6 cellular contexts compared by ENCODE assay signal in genomic region chr19:49150944-49151243, GRCh38. TPM values are rescaled to one million over a fixed set of nuclear protein-coding genes. Genes with fewer than 3 reads are reported as not detected.
DNase-seq lines count a peak whose midpoint lies in the region; ATAC-seq, FAIRE-seq and TF ChIP-seq lines count a peak whose summit lies in the region.

No MANE protein-coding gene starts in this region.

- H3K27me3 ChIP-seq in kidney epithelial cell (ENCODE audit: control insufficient read depth, insufficient read depth, low read length): peaks cover 35% of the 10 kb centered on the region

- no peak for TF ChIP-seq RAD21 in A549 (conservative IDR thresholded peaks at IDR 0.05 in 1 of 2, IDR thresholded peaks at IDR 0.05 in 1 of 2)

- DNase-seq in A549 (ENCODE audit: low read depth in 1 of 2, low spot score in 1 of 2): no peak
- DNase-seq in SK-N-MC (ENCODE audit: low read depth, low spot score): no peak
- DNase-seq in kidney epithelial cell (ENCODE audit: low read depth): no peak
- DNase-seq in NCI-H1930 (lab: John Stamatoyannopoulos, UW): no peak
- no peak for DNase-seq in putamen (ENCODE audit: low spot score)
- no peak for DNase-seq in activated naive CD4-positive, alpha-beta T cell treated with anti-CD3 and anti-CD28 coated beads, Interleukin-2, amount 50 U/mL, for 16 hours

- TF ChIP-seq CTCF in A549 (IDR thresholded peaks at IDR 0.05) (no peak), kidney epithelial cell (IDR thresholded peaks at IDR 0.05; ENCODE audit: insufficient read depth, low read length, poor library complexity, severe bottlenecking) (no peak)

- H3K4me2 ChIP-seq in A549: peak overlapping the region; percentile 100

- TF ChIP-seq POLR2A in A549 (IDR thresholded peaks at IDR 0.05; ENCODE audit: low read length): no peak

- TF ChIP-seq EP300 in A549 (IDR thresholded peaks at IDR 0.05): no peak

- CTCF ChIA-PET in A549 (lab: Yijun Ruan, JAX): interaction anchor here (0.7 to 15.0 kb wide), 10 partner anchors 8 to 151 kb away, joined by 3 to 298 read pairs (median 6); partner anchors contain the start of genes LIN7B and PPFIA3

- ATAC-seq in A549: no peak

- peak overlapping the region; percentile 76 to 83 for H3K27ac ChIP-seq in A549
- peak overlapping the region; percentile 85 for H3K27ac ChIP-seq in SK-N-MC

- H3K9me3 ChIP-seq in A549 (no peaks in the 10 kb centered on the region), SK-N-MC (ENCODE audit: low read depth, low read length) (no peaks in the 10 kb centered on the region)

- POLR2A ChIA-PET in A549 (lab: Yijun Ruan, JAX): interaction anchor here (1.5 to 2.7 kb wide), 2 partner anchors 23 to 31 kb away, joined by 5 to 14 read pairs; partner anchors contain the start of gene PPFIA3

- peaks cover 26% of the 10 kb centered on the region for H3K4me1 ChIP-seq in A549

- H3K9ac ChIP-seq in SK-N-MC (ENCODE audit: insufficient read length): peak overlapping the region; percentile 91

- no peaks in the 10 kb centered on the region; the same call in 1 of the 2 replicates for H3K36me3 ChIP-seq in SK-N-MC (ENCODE audit: insufficient read depth, low read length)
- H3K36me3 ChIP-seq in kidney epithelial cell (ENCODE audit: control insufficient read depth, insufficient read depth, low read length): no peaks in the 10 kb centered on the region

- H3K4me3 ChIP-seq in A549 (peak overlapping the region; percentile 68), SK-N-MC (peak overlapping the region; percentile 99), kidney epithelial cell (ENCODE audit: low read depth, low read length) (peak overlapping the region; percentile 59)

- FAIRE-seq in A549 (lab: Jason Lieb, UNC): no peak

- 27% methylated on average over 16 of the region's 16 CpGs for WGBS in A549 (ENCODE audit: missing lambda C conversion rate)

TF ChIP-seq in A549, 52 proteins besides CTCF, POLR2A, EP300 and RAD21:
- TF ChIP-seq NFE2L2 (conservative IDR thresholded peaks at IDR 0.05; ENCODE audit: low read length): no peak
- TF ChIP-seq PHF8 (IDR thresholded peaks at IDR 0.05; ENCODE audit: borderline replicate concordance, low read depth): no peak
- TF ChIP-seq KDM5A (IDR thresholded peaks at IDR 0.05): no peak
- no peak for TF ChIP-seq CHD4 (IDR thresholded peaks at IDR 0.05; ENCODE audit: borderline replicate concordance)
- TF ChIP-seq MAFK (IDR thresholded peaks at IDR 0.05; ENCODE audit: partially characterized antibody): no peak

RNA-seq across cellular contexts. Expression of gene HRC, which starts 4.3 kb away (rescaled TPM):
- polyA plus RNA-seq in A549 (2011; rRNA removed): 0.04 TPM in 1 of 2 replicates, not detected in the other
- 0.05 TPM in 1 of 2 replicates, not detected in the other for polyA plus RNA-seq in A549 (2012; cell fraction: cytosol; rRNA removed)
- 0.02 TPM in 1 of 2 replicates, not detected in the other for polyA plus RNA-seq in A549 (2012; cell fraction: nucleus; rRNA removed)
- 0.04 to 0.05 TPM in 2 of 3 replicates, not detected in the other for polyA plus RNA-seq in A549 (2017; fragmentation: RNase III; extraction: RNeasy Plus Mini Kit Qiagen cat#74134 plus additional on column Dnase treatment)
- not detected in 2 replicates for polyA minus RNA-seq in A549 (2011; rRNA and poly(A)+ RNA removed)
- total RNA-seq in kidney epithelial cell: not detected in 2 replicates

RNA-seq across cellular contexts. Expression of gene TRPM4, which starts 6.7 kb away (rescaled TPM):
- 4.7 and 4.9 TPM in 2 replicates for polyA plus RNA-seq in A549 (2011; rRNA removed)
- polyA plus RNA-seq in A549 (2012; cell fraction: cytosol; rRNA removed): 9.1 and 9.3 TPM in 2 replicates
- 50.4 and 52.0 TPM in 2 replicates for polyA plus RNA-seq in A549 (2012; cell fraction: nucleus; rRNA removed)
- 8.4 to 9.4 TPM (median 9.1 TPM) in 3 replicates for polyA plus RNA-seq in A549 (2017; fragmentation: RNase III; extraction: RNeasy Plus Mini Kit Qiagen cat#74134 plus additional on column Dnase treatment)
- 9.9 and 11.4 TPM in 2 replicates for polyA minus RNA-seq in A549 (2011; rRNA and poly(A)+ RNA removed)
- 13.5 and 16.7 TPM in 2 replicates for total RNA-seq in kidney epithelial cell

RNA-seq across cellular contexts. Expression of gene PPFIA3, which starts 31.6 kb away (rescaled TPM):
- 2.5 and 3.2 TPM in 2 replicates for polyA plus RNA-seq in A549 (2011; rRNA removed)
- 6.2 and 8.3 TPM in 2 replicates for polyA plus RNA-seq in A549 (2012; cell fraction: cytosol; rRNA removed)
- polyA plus RNA-seq in A549 (2012; cell fraction: nucleus; rRNA removed): 16.1 and 19.2 TPM in 2 replicates
- polyA plus RNA-seq in A549 (2017; fragmentation: RNase III; extraction: RNeasy Plus Mini Kit Qiagen cat#74134 plus additional on column Dnase treatment): 6.5 to 8.0 TPM (median 7.3 TPM) in 3 replicates
- polyA minus RNA-seq in A549 (2011; rRNA and poly(A)+ RNA removed): 4.7 and 5.5 TPM in 2 replicates
- total RNA-seq in kidney epithelial cell: 0.88 and 10.9 TPM in 2 replicates

RNA-seq across cellular contexts. Expression of gene C19orf73, which starts 32.0 kb away (rescaled TPM):
- polyA plus RNA-seq in A549 (2011; rRNA removed) (1.4 and 1.8 TPM in 2 replicates), A549 (2017; fragmentation: RNase III; extraction: RNeasy Plus Mini Kit Qiagen cat#74134 plus additional on column Dnase treatment) (1.7 to 2.2 TPM (median 1.7 TPM) in 3 replicates)
- polyA plus RNA-seq in A549 (2012; cell fraction: cytosol; rRNA removed): 6.3 and 6.8 TPM in 2 replicates
- 4.9 and 5.0 TPM in 2 replicates for polyA plus RNA-seq in A549 (2012; cell fraction: nucleus; rRNA removed)
- polyA minus RNA-seq in A549 (2011; rRNA and poly(A)+ RNA removed): 1.6 and 1.7 TPM in 2 replicates
- total RNA-seq in kidney epithelial cell: 4.2 and 4.6 TPM in 2 replicates

RNA-seq across cellular contexts. Expression of gene LIN7B, which starts 36.7 kb away (rescaled TPM):
- polyA plus RNA-seq in A549 (2011; rRNA removed) (4.6 and 5.4 TPM in 2 replicates), A549 (2017; fragmentation: RNase III; extraction: RNeasy Plus Mini Kit Qiagen cat#74134 plus additional on column Dnase treatment) (7.1 to 8.3 TPM (median 8.0 TPM) in 3 replicates)
- polyA plus RNA-seq in A549 (2012; cell fraction: cytosol; rRNA removed): 16.6 and 16.9 TPM in 2 replicates
- 13.0 and 18.7 TPM in 2 replicates for polyA plus RNA-seq in A549 (2012; cell fraction: nucleus; rRNA removed)
- polyA minus RNA-seq in A549 (2011; rRNA and poly(A)+ RNA removed): 2.7 and 2.9 TPM in 2 replicates
- 3.4 and 5.8 TPM in 2 replicates for total RNA-seq in kidney epithelial cell
